Comparison of ENCODE assay signal across 39 cellular contexts in genomic region chrX:68731254-68731653, GRCh38.
"Had no signal": no experiment of that assay in that cellular context is flagged by ENCODE, and none has a peak within 500 bp of the region (broad histone marks: within the 10 kb centered on the region; RNA-seq: fewer than 3 reads in every experiment).

No MANE protein-coding gene starts in this region.

- H3K36me3 Mint-ChIP-seq: activated CD4-positive, alpha-beta memory T cell treated with anti-CD3 and anti-CD28 coated beads for 36 hours; activated naive CD4-positive, alpha-beta T cell treated with anti-CD3 and anti-CD28 coated beads, Interleukin-2, amount 50 U/mL, for 72 hours; activated naive CD8-positive, alpha-beta T cell treated with anti-CD3 and anti-CD28 coated beads for 36 hours had no signal

- H3K36me3 ChIP-seq: adrenal gland, brain microvascular endothelial cell, breast epithelium had no signal

- H3K9me3 ChIP-seq: adrenal gland, body of pancreas, breast epithelium had no signal

- H3K4me3 ChIP-seq: adrenal gland, body of pancreas, breast epithelium had no signal

- H3K27ac ChIP-seq: adrenal gland, body of pancreas, brain microvascular endothelial cell, breast epithelium, VCaP had no signal

- H3K4me1 Mint-ChIP-seq: activated B cell treated with CpG ODN at 0.5 μM for 24 hours; activated naive CD8-positive, alpha-beta T cell treated with anti-CD3 and anti-CD28 coated beads for 36 hours; activated T-helper 17 cell treated with anti-CD3 and anti-CD28 coated beads, Interleukin-2, amount 50 U/mL, for 72 hours; central memory CD8-positive, alpha-beta T cell had no signal

- FAIRE-seq: astrocyte, TTC549 had no signal

- H3K4me1 ChIP-seq: adrenal gland, body of pancreas, breast epithelium had no signal

- H3K4me3 Mint-ChIP-seq: activated B cell treated with CpG ODN at 0.5 μM for 24 hours; activated CD4-positive, alpha-beta memory T cell treated with anti-CD3 and anti-CD28 coated beads for 36 hours; activated CD4-positive, alpha-beta T cell treated with anti-CD3 and anti-CD28 coated beads, Interleukin-2, amount 10 ng/mL, durations not matched to agents 24 days and 14 days; activated CD8-positive, alpha-beta T cell treated with anti-CD3 and anti-CD28 coated beads for 36 hours; activated naive CD4-positive, alpha-beta T cell treated with anti-CD3 and anti-CD28 coated beads for 36 hours; activated naive CD8-positive, alpha-beta T cell treated with anti-CD3 and anti-CD28 coated beads for 36 hours; activated T-cell treated with anti-CD3 and anti-CD28 coated beads, Interleukin-2, amount 50 U/mL, for 4 hours; activated T-cell treated with anti-CD3 and anti-CD28 coated beads, Interleukin-2, amount 50 U/mL, for 72 hours; activated T-helper 1 cell treated with anti-CD3 and anti-CD28 coated beads, Interleukin-12 subunit alpha, Interleukin-12 subunit beta, Interleukin-2, Interleukin-4 antibody, amounts not matched to agents 30 ng/mL and 10 ng/mL and 1 ng/mL, durations not matched to agents 14 hours and 24 hours and 36 hours; activated T-helper 17 cell treated with anti-CD3 and anti-CD28 coated beads, Interleukin-2, amount 50 U/mL, for 72 hours; central memory CD8-positive, alpha-beta T cell; T-helper 1 cell treated with Interleukin-12 subunit alpha and Interleukin-12 subunit beta and Interleukin-4 antibody, amounts not matched to agents 30 μg/mL and 1 μg/mL, for 36 hours; T-helper 2 cell treated with Interferon-gamma antibody and Interleukin-4, amounts not matched to agents 5 μg/mL and 100 μg/mL, for 36 hours had no signal

- H3K27me3 ChIP-seq: body of pancreas, brain microvascular endothelial cell had no signal

- ATAC-seq: activated CD8-positive, alpha-beta T cell treated with anti-CD3 and anti-CD28 coated beads for 36 hours; activated naive CD4-positive, alpha-beta T cell treated with anti-CD3 and anti-CD28 coated beads, Interleukin-2, amount 50 U/mL, for 72 hours; activated T-cell treated with anti-CD3 and anti-CD28 coated beads, Interleukin-2, amount 50 U/mL, for 4 hours; activated T-helper 17 cell treated with anti-CD3 and anti-CD28 coated beads, Interleukin-2, amount 50 U/mL, for 72 hours; body of pancreas had no signal

- H3K9me3 Mint-ChIP-seq: activated B cell treated with CpG ODN at 0.5 μM for 24 hours; activated CD4-positive, alpha-beta memory T cell treated with anti-CD3 and anti-CD28 coated beads for 36 hours; activated CD4-positive, alpha-beta T cell treated with anti-CD3 and anti-CD28 coated beads, Interleukin-2, amount 10 ng/mL, durations not matched to agents 24 days and 14 days; activated CD8-positive, alpha-beta T cell treated with anti-CD3 and anti-CD28 coated beads for 36 hours; activated naive CD4-positive, alpha-beta T cell treated with anti-CD3 and anti-CD28 coated beads for 36 hours; activated naive CD4-positive, alpha-beta T cell treated with anti-CD3 and anti-CD28 coated beads, Interleukin-2, amount 50 U/mL, for 72 hours; activated naive CD8-positive, alpha-beta T cell treated with anti-CD3 and anti-CD28 coated beads for 36 hours; activated T-cell treated with anti-CD3 and anti-CD28 coated beads, Interleukin-2, amount 50 U/mL, for 4 hours; activated T-cell treated with anti-CD3 and anti-CD28 coated beads, Interleukin-2, amount 50 U/mL, for 72 hours; activated T-helper 1 cell treated with anti-CD3 and anti-CD28 coated beads, Interleukin-12 subunit alpha, Interleukin-12 subunit beta, Interleukin-2, Interleukin-4 antibody, amounts not matched to agents 30 ng/mL and 10 ng/mL and 1 ng/mL, durations not matched to agents 14 hours and 24 hours and 36 hours; activated T-helper 17 cell treated with anti-CD3 and anti-CD28 coated beads, Interleukin-2, amount 50 U/mL, for 72 hours; central memory CD8-positive, alpha-beta T cell; T-helper 1 cell treated with Interleukin-12 subunit alpha and Interleukin-12 subunit beta and Interleukin-4 antibody, amounts not matched to agents 30 μg/mL and 1 μg/mL, for 36 hours; T-helper 2 cell treated with Interferon-gamma antibody and Interleukin-4, amounts not matched to agents 5 μg/mL and 100 μg/mL, for 36 hours had no signal

- H3K27ac Mint-ChIP-seq: activated B cell treated with CpG ODN at 0.5 μM for 24 hours; activated CD4-positive, alpha-beta memory T cell treated with anti-CD3 and anti-CD28 coated beads for 36 hours; activated CD4-positive, alpha-beta T cell treated with anti-CD3 and anti-CD28 coated beads, Interleukin-2, amount 10 ng/mL, durations not matched to agents 24 days and 14 days; activated CD8-positive, alpha-beta T cell treated with anti-CD3 and anti-CD28 coated beads for 36 hours; activated naive CD4-positive, alpha-beta T cell treated with anti-CD3 and anti-CD28 coated beads for 36 hours; activated naive CD4-positive, alpha-beta T cell treated with anti-CD3 and anti-CD28 coated beads, Interleukin-2, amount 50 U/mL, for 72 hours; activated naive CD8-positive, alpha-beta T cell treated with anti-CD3 and anti-CD28 coated beads for 36 hours; activated T-cell treated with anti-CD3 and anti-CD28 coated beads, Interleukin-2, amount 50 U/mL, for 72 hours; activated T-helper 1 cell treated with anti-CD3 and anti-CD28 coated beads, Interleukin-12 subunit alpha, Interleukin-12 subunit beta, Interleukin-2, Interleukin-4 antibody, amounts not matched to agents 30 ng/mL and 10 ng/mL and 1 ng/mL, durations not matched to agents 14 hours and 24 hours and 36 hours; activated T-helper 17 cell treated with anti-CD3 and anti-CD28 coated beads, Interleukin-2, amount 50 U/mL, for 72 hours; T-helper 1 cell treated with Interleukin-12 subunit alpha and Interleukin-12 subunit beta and Interleukin-4 antibody, amounts not matched to agents 30 μg/mL and 1 μg/mL, for 36 hours; T-helper 2 cell treated with Interferon-gamma antibody and Interleukin-4, amounts not matched to agents 5 μg/mL and 100 μg/mL, for 36 hours had no signal

- DNase-seq: activated B cell treated with CpG ODN at 0.5 μM for 24 hours; activated CD4-positive, alpha-beta memory T cell treated with anti-CD3 and anti-CD28 coated beads for 36 hours; activated CD4-positive, alpha-beta T cell treated with anti-CD3 and anti-CD28 coated beads for 4 hours; activated CD4-positive, alpha-beta T cell treated with anti-CD3 and anti-CD28 coated beads, Interleukin-2, amount 10 ng/mL, durations not matched to agents 24 days and 14 days; activated CD4-positive, alpha-beta T cell treated with anti-CD3 and anti-CD28 coated beads, Interleukin-2, amount 50 U/mL, for 1 hour; activated CD4-positive, alpha-beta T cell treated with anti-CD3 and anti-CD28 coated beads, Interleukin-2, amount 50 U/mL, for 4 hours; activated CD4-positive, CD25-positive, alpha-beta regulatory T cell treated with anti-CD3 and anti-CD28 coated beads, Interleukin-2, amount 50 U/mL, for 72 hours; activated CD8-positive, alpha-beta memory T cell treated with anti-CD3 and anti-CD28 coated beads, Interleukin-2, amount 50 U/mL, for 4 hours; activated CD8-positive, alpha-beta T cell treated with anti-CD3 and anti-CD28 coated beads for 36 hours; activated effector memory CD4-positive, alpha-beta T cell treated with anti-CD3 and anti-CD28 coated beads, Interleukin-2, amount 50 U/mL, for 16 hours; activated gamma-delta T cell treated with Interleukin-2 at 50 U/mL for 16 hours; activated naive CD4-positive, alpha-beta T cell; activated naive CD4-positive, alpha-beta T cell treated with anti-CD3 and anti-CD28 coated beads for 36 hours; activated naive CD4-positive, alpha-beta T cell treated with anti-CD3 and anti-CD28 coated beads, Interleukin-2, amount 50 U/mL, for 16 hours; activated naive CD8-positive, alpha-beta T cell treated with anti-CD3 and anti-CD28 coated beads for 36 hours; activated T-cell treated with anti-CD3 and anti-CD28 coated beads for 4 hours; activated T-cell treated with anti-CD3 and anti-CD28 coated beads, Interleukin-2, amount 50 U/mL, for 1 hour; activated T-cell treated with anti-CD3 and anti-CD28 coated beads, Interleukin-2, amount 50 U/mL, for 4 hours; activated T-cell treated with anti-CD3 and anti-CD28 coated beads, Interleukin-2, amount 50 U/mL, for 72 hours; amniotic stem cell; aorta; body of pancreas; brain microvascular endothelial cell; caudate nucleus; cerebellar nuclear complex; T-helper 1 cell; T-helper 2 cell; T-helper 9 cell had no signal
